1 cellular context compared by ENCODE assay signal in genomic region chr9:109168170-109168569, GRCh38.
TF ChIP-seq lines count a peak whose summit lies in the region.

No MANE protein-coding gene starts in this region.

TF ChIP-seq in HepG2, 621 proteins besides CTCF, POLR2A, EP300 and RAD21 (continued from another document and continues in another):
- TF ChIP-seq THAP9 (CRISPR knock-in tag; IDR thresholded peaks at IDR 0.05; ENCODE audit: borderline replicate concordance) (no peak), TCF12 (IDR thresholded peaks at IDR 0.05) (no peak), TCF12 (CRISPR knock-in tag; IDR thresholded peaks at IDR 0.05) (no peak), ARNT (IDR thresholded peaks at IDR 0.05) (no peak), ZBTB7A (CRISPR knock-in tag; IDR thresholded peaks at IDR 0.05) (no peak), ZKSCAN5 (CRISPR knock-in tag; IDR thresholded peaks at IDR 0.05) (no peak), ZC3H13 (CRISPR knock-in tag; IDR thresholded peaks at IDR 0.05) (no peak), CHCHD3 (CRISPR knock-in tag; IDR thresholded peaks at IDR 0.05) (no peak), THAP11 (CRISPR knock-in tag; IDR thresholded peaks at IDR 0.05) (peak; percentile 52; the same call in 1 of the 2 replicates), NFATC3 (CRISPR knock-in tag; IDR thresholded peaks at IDR 0.05) (no peak), PHF8 (CRISPR knock-in tag; IDR thresholded peaks at IDR 0.05) (no peak), SP1 (IDR thresholded peaks at IDR 0.05) (no peak), SP1 (CRISPR knock-in tag; IDR thresholded peaks at IDR 0.05) (no peak), ZNF205 (CRISPR knock-in tag; IDR thresholded peaks at IDR 0.05) (no peak), ZMYM3 (CRISPR knock-in tag; IDR thresholded peaks at IDR 0.05) (no peak), BCL6 (CRISPR knock-in tag; IDR thresholded peaks at IDR 0.05) (peak; percentile 45; the same call in 1 of the 2 replicates), MNT (IDR thresholded peaks at IDR 0.05) (no peak), TRIM22 (IDR thresholded peaks at IDR 0.05) (no peak), ZNF567 (CRISPR knock-in tag; IDR thresholded peaks at IDR 0.05; ENCODE audit: borderline replicate concordance) (no peak), PAX8 (CRISPR knock-in tag; IDR thresholded peaks at IDR 0.05; ENCODE audit: borderline replicate concordance) (no peak), POLR2G (IDR thresholded peaks at IDR 0.05; ENCODE audit: low read depth, low read length) (no peak), ZBTB21 (CRISPR knock-in tag; IDR thresholded peaks at IDR 0.05) (no peak), HIC2 (CRISPR knock-in tag; IDR thresholded peaks at IDR 0.05; ENCODE audit: low read depth) (no peak), JUND (CRISPR knock-in tag; IDR thresholded peaks at IDR 0.05) (no peak), ZNF558 (CRISPR knock-in tag; IDR thresholded peaks at IDR 0.05; ENCODE audit: borderline replicate concordance) (no peak), ELF3 (CRISPR knock-in tag; IDR thresholded peaks at IDR 0.05) (no peak), KDM6A (CRISPR knock-in tag; IDR thresholded peaks at IDR 0.05; ENCODE audit: low read depth) (no peak), NR3C1 (CRISPR knock-in tag; IDR thresholded peaks at IDR 0.05) (no peak), U2AF2 (IDR thresholded peaks at IDR 0.05; ENCODE audit: low read depth, low read length) (no peak), ATF2 (CRISPR knock-in tag; IDR thresholded peaks at IDR 0.05) (no peak), SIX1 (CRISPR knock-in tag; IDR thresholded peaks at IDR 0.05; ENCODE audit: borderline replicate concordance) (no peak), BATF2 (CRISPR knock-in tag; IDR thresholded peaks at IDR 0.05) (no peak), MTA3 (CRISPR knock-in tag; IDR thresholded peaks at IDR 0.05) (no peak), ZHX1 (CRISPR knock-in tag; IDR thresholded peaks at IDR 0.05; ENCODE audit: low read depth) (no peak), KMT2A (CRISPR knock-in tag; IDR thresholded peaks at IDR 0.05) (no peak), ZNF598 (CRISPR knock-in tag; IDR thresholded peaks at IDR 0.05; ENCODE audit: borderline replicate concordance) (no peak), TBX3 (IDR thresholded peaks at IDR 0.05; ENCODE audit: borderline replicate concordance) (no peak), EEA1 (CRISPR knock-in tag; IDR thresholded peaks at IDR 0.05; ENCODE audit: borderline replicate concordance) (no peak), ZNF121 (CRISPR knock-in tag; IDR thresholded peaks at IDR 0.05) (no peak)
- TF ChIP-seq, protein P1, sequence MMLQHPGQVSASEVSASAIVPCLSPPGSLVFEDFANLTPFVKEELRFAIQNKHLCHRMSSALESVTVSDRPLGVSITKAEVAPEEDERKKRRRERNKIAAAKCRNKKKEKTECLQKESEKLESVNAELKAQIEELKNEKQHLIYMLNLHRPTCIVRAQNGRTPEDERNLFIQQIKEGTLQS (CRISPR knock-in tag; IDR thresholded peaks at IDR 0.05) = 0 out of 2 replicates have a peak, but pooled peaks have one; percentile 30
- TF ChIP-seq, protein P2, sequence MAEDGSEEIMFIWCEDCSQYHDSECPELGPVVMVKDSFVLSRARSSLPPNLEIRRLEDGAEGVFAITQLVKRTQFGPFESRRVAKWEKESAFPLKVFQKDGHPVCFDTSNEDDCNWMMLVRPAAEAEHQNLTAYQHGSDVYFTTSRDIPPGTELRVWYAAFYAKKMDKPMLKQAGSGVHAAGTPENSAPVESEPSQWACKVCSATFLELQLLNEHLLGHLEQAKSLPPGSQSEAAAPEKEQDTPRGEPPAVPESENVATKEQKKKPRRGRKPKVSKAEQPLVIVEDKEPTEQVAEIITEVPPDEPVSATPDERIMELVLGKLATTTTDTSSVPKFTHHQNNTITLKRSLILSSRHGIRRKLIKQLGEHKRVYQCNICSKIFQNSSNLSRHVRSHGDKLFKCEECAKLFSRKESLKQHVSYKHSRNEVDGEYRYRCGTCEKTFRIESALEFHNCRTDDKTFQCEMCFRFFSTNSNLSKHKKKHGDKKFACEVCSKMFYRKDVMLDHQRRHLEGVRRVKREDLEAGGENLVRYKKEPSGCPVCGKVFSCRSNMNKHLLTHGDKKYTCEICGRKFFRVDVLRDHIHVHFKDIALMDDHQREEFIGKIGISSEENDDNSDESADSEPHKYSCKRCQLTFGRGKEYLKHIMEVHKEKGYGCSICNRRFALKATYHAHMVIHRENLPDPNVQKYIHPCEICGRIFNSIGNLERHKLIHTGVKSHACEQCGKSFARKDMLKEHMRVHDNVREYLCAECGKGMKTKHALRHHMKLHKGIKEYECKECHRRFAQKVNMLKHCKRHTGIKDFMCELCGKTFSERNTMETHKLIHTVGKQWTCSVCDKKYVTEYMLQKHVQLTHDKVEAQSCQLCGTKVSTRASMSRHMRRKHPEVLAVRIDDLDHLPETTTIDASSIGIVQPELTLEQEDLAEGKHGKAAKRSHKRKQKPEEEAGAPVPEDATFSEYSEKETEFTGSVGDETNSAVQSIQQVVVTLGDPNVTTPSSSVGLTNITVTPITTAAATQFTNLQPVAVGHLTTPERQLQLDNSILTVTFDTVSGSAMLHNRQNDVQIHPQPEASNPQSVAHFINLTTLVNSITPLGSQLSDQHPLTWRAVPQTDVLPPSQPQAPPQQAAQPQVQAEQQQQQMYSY (CRISPR knock-in tag; IDR thresholded peaks at IDR 0.05) = no peak
- TF ChIP-seq, protein P3, sequence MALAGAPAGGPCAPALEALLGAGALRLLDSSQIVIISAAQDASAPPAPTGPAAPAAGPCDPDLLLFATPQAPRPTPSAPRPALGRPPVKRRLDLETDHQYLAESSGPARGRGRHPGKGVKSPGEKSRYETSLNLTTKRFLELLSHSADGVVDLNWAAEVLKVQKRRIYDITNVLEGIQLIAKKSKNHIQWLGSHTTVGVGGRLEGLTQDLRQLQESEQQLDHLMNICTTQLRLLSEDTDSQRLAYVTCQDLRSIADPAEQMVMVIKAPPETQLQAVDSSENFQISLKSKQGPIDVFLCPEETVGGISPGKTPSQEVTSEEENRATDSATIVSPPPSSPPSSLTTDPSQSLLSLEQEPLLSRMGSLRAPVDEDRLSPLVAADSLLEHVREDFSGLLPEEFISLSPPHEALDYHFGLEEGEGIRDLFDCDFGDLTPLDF (CRISPR knock-in tag; IDR thresholded peaks at IDR 0.05) = no peak
- TF ChIP-seq, protein P4, sequence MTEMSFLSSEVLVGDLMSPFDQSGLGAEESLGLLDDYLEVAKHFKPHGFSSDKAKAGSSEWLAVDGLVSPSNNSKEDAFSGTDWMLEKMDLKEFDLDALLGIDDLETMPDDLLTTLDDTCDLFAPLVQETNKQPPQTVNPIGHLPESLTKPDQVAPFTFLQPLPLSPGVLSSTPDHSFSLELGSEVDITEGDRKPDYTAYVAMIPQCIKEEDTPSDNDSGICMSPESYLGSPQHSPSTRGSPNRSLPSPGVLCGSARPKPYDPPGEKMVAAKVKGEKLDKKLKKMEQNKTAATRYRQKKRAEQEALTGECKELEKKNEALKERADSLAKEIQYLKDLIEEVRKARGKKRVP (CRISPR knock-in tag; IDR thresholded peaks at IDR 0.05) = peak in 1 of 2 experiments; percentile 95; a peak in 2 of 4 replicates
- TF ChIP-seq, protein P5, sequence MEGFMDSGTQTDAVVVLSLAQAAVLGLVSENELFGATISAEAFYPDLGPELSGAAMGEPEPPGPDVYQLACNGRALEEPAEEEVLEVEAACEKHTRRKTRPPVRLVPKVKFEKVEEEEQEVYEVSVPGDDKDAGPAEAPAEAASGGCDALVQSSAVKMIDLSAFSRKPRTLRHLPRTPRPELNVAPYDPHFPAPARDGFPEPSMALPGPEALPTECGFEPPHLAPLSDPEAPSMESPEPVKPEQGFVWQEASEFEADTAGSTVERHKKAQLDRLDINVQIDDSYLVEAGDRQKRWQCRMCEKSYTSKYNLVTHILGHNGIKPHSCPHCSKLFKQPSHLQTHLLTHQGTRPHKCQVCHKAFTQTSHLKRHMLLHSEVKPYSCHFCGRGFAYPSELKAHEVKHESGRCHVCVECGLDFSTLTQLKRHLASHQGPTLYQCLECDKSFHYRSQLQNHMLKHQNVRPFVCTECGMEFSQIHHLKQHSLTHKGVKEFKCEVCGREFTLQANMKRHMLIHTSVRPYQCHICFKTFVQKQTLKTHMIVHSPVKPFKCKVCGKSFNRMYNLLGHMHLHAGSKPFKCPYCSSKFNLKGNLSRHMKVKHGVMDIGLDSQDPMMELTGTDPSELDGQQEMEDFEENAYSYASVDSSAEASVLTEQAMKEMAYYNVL (CRISPR knock-in tag; IDR thresholded peaks at IDR 0.05; ENCODE audit: borderline replicate concordance) = no peak
